Comparison of ENCODE assay signal across 1 cellular context in the genomic region with DNA sequence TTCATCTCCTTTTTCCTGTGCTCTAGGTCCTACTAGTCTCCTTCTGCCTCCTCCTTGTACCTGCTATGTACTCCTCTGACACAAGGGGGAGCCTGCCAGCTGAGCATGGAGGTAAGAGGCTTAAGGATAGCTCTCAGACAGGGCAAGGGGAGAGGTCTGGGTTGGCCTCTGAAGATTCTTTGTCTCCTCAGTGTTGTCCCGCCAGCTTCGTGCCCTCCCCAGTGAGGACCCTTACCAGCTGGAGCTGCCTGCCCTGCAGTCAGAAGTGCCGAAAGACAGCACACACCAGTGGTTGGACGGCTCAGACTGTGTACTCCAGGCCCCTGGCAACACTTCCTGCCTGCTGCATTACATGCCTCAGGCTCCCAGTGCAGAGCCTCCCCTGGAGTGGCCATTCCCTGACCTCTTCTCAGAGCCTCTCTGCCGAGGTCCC.
TF ChIP-seq lines count a peak whose summit lies in the region.

No MANE protein-coding gene starts in this region.

TF ChIP-seq in K562, 482 proteins besides CTCF, POLR2A, EP300 and RAD21:
- TF ChIP-seq ZNF184 (CRISPR knock-in tag; IDR thresholded peaks at IDR 0.05): no peak
- peak; percentile 65 for TF ChIP-seq SMC3 (conservative IDR thresholded peaks at IDR 0.05; ENCODE audit: insufficient read depth, low read depth, low read length)
- TF ChIP-seq, protein P1, sequence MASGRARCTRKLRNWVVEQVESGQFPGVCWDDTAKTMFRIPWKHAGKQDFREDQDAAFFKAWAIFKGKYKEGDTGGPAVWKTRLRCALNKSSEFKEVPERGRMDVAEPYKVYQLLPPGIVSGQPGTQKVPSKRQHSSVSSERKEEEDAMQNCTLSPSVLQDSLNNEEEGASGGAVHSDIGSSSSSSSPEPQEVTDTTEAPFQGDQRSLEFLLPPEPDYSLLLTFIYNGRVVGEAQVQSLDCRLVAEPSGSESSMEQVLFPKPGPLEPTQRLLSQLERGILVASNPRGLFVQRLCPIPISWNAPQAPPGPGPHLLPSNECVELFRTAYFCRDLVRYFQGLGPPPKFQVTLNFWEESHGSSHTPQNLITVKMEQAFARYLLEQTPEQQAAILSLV (tag; IDR thresholded peaks at IDR 0.05): no peak
- no peak for TF ChIP-seq CCAR2 (IDR thresholded peaks at IDR 0.05; ENCODE audit: low read depth, low read length)
- TF ChIP-seq SRSF3 (IDR thresholded peaks at IDR 0.05; ENCODE audit: insufficient read depth, low read length): no peak
- TF ChIP-seq KLF1 (tag; IDR thresholded peaks at IDR 0.05): no peak
- TF ChIP-seq RFX5 (IDR thresholded peaks at IDR 0.05; ENCODE audit: low read depth, low read length): no peak
- TF ChIP-seq MEF2A (IDR thresholded peaks at IDR 0.05; ENCODE audit: control insufficient read depth, low read depth, low read length): no peak
- TF ChIP-seq PRMT5 (CRISPR knock-in tag; IDR thresholded peaks at IDR 0.05): no peak
- no peak for TF ChIP-seq NFYB (IDR thresholded peaks at IDR 0.05; ENCODE audit: extremely low read depth, insufficient read length)
- TF ChIP-seq XRCC4 (IDR thresholded peaks at IDR 0.05; ENCODE audit: extremely low read depth, insufficient read depth, insufficient read length): no peak
- TF ChIP-seq ELF2 (CRISPR knock-in tag; IDR thresholded peaks at IDR 0.05): no peak
- no peak for TF ChIP-seq ZNF124 (CRISPR knock-in tag; IDR thresholded peaks at IDR 0.05)
- TF ChIP-seq, protein P2, sequence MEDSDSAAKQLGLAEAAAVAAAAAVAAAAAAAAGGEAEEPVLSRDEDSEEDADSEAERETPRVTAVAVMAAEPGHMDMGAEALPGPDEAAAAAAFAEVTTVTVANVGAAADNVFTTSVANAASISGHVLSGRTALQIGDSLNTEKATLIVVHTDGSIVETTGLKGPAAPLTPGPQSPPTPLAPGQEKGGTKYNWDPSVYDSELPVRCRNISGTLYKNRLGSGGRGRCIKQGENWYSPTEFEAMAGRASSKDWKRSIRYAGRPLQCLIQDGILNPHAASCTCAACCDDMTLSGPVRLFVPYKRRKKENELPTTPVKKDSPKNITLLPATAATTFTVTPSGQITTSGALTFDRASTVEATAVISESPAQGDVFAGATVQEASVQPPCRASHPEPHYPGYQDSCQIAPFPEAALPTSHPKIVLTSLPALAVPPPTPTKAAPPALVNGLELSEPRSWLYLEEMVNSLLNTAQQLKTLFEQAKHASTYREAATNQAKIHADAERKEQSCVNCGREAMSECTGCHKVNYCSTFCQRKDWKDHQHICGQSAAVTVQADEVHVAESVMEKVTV (CRISPR knock-in tag; IDR thresholded peaks at IDR 0.05): peak; percentile 43
- TF ChIP-seq ZNF175 (CRISPR knock-in tag; IDR thresholded peaks at IDR 0.05; ENCODE audit: low read depth): no peak
- TF ChIP-seq DACH1 (IDR thresholded peaks at IDR 0.05; ENCODE audit: partially characterized antibody): peak; percentile 27
- TF ChIP-seq, protein P3, sequence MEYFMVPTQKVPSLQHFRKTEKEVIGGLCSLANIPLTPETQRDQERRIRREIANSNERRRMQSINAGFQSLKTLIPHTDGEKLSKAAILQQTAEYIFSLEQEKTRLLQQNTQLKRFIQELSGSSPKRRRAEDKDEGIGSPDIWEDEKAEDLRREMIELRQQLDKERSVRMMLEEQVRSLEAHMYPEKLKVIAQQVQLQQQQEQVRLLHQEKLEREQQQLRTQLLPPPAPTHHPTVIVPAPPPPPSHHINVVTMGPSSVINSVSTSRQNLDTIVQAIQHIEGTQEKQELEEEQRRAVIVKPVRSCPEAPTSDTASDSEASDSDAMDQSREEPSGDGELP (CRISPR knock-in tag; IDR thresholded peaks at IDR 0.05; ENCODE audit: borderline replicate concordance): peak; percentile 81
- TF ChIP-seq, protein P4, sequence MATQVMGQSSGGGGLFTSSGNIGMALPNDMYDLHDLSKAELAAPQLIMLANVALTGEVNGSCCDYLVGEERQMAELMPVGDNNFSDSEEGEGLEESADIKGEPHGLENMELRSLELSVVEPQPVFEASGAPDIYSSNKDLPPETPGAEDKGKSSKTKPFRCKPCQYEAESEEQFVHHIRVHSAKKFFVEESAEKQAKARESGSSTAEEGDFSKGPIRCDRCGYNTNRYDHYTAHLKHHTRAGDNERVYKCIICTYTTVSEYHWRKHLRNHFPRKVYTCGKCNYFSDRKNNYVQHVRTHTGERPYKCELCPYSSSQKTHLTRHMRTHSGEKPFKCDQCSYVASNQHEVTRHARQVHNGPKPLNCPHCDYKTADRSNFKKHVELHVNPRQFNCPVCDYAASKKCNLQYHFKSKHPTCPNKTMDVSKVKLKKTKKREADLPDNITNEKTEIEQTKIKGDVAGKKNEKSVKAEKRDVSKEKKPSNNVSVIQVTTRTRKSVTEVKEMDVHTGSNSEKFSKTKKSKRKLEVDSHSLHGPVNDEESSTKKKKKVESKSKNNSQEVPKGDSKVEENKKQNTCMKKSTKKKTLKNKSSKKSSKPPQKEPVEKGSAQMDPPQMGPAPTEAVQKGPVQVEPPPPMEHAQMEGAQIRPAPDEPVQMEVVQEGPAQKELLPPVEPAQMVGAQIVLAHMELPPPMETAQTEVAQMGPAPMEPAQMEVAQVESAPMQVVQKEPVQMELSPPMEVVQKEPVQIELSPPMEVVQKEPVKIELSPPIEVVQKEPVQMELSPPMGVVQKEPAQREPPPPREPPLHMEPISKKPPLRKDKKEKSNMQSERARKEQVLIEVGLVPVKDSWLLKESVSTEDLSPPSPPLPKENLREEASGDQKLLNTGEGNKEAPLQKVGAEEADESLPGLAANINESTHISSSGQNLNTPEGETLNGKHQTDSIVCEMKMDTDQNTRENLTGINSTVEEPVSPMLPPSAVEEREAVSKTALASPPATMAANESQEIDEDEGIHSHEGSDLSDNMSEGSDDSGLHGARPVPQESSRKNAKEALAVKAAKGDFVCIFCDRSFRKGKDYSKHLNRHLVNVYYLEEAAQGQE (CRISPR knock-in tag; IDR thresholded peaks at IDR 0.05; ENCODE audit: low read depth): no peak
- no peak for TF ChIP-seq SMARCA5 (IDR thresholded peaks at IDR 0.05)
- TF ChIP-seq, protein P5, sequence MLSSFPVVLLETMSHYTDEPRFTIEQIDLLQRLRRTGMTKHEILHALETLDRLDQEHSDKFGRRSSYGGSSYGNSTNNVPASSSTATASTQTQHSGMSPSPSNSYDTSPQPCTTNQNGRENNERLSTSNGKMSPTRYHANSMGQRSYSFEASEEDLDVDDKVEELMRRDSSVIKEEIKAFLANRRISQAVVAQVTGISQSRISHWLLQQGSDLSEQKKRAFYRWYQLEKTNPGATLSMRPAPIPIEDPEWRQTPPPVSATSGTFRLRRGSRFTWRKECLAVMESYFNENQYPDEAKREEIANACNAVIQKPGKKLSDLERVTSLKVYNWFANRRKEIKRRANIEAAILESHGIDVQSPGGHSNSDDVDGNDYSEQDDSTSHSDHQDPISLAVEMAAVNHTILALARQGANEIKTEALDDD (IDR thresholded peaks at IDR 0.05): no peak
- TF ChIP-seq, protein P6, sequence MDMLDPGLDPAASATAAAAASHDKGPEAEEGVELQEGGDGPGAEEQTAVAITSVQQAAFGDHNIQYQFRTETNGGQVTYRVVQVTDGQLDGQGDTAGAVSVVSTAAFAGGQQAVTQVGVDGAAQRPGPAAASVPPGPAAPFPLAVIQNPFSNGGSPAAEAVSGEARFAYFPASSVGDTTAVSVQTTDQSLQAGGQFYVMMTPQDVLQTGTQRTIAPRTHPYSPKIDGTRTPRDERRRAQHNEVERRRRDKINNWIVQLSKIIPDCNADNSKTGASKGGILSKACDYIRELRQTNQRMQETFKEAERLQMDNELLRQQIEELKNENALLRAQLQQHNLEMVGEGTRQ (CRISPR knock-in tag; IDR thresholded peaks at IDR 0.05): no peak
- no peak for TF ChIP-seq L3MBTL2 (IDR thresholded peaks at IDR 0.05)
- no peak for TF ChIP-seq ZNF75A (CRISPR knock-in tag; IDR thresholded peaks at IDR 0.05)
- TF ChIP-seq, protein P7, sequence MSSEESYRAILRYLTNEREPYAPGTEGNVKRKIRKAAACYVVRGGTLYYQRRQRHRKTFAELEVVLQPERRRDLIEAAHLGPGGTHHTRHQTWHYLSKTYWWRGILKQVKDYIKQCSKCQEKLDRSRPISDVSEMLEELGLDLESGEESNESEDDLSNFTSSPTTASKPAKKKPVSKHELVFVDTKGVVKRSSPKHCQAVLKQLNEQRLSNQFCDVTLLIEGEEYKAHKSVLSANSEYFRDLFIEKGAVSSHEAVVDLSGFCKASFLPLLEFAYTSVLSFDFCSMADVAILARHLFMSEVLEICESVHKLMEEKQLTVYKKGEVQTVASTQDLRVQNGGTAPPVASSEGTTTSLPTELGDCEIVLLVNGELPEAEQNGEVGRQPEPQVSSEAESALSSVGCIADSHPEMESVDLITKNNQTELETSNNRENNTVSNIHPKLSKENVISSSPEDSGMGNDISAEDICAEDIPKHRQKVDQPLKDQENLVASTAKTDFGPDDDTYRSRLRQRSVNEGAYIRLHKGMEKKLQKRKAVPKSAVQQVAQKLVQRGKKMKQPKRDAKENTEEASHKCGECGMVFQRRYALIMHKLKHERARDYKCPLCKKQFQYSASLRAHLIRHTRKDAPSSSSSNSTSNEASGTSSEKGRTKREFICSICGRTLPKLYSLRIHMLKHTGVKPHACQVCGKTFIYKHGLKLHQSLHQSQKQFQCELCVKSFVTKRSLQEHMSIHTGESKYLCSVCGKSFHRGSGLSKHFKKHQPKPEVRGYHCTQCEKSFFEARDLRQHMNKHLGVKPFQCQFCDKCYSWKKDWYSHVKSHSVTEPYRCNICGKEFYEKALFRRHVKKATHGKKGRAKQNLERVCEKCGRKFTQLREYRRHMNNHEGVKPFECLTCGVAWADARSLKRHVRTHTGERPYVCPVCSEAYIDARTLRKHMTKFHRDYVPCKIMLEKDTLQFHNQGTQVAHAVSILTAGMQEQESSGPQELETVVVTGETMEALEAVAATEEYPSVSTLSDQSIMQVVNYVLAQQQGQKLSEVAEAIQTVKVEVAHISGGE (CRISPR knock-in tag; IDR thresholded peaks at IDR 0.05): no peak
- TF ChIP-seq CREBBP (IDR thresholded peaks at IDR 0.05; ENCODE audit: low read depth, low read length): no peak
TF ChIP-seq in K562: peak in this region for 4.
